12 cellular contexts compared by ENCODE assay signal in the genomic region with DNA sequence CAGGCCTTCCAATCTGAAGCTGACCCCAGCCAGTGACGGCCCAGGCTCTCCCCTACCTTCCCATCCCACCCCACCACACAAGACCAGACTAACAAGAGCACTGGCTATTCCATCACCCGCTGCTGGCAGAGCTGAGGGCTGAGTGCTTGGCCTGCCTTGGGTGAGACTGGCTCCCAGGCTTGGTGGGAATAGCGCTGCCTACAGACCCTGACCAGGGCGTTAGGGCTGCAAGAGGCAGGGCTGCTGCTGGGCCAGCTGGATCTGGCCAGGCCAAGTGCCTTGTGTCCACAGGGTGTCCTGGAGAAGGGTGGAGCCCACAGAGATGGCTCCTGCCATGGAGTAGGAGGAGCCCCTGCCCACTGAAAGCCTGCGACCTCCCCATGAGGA. TPM values are rescaled to one million over a fixed set of nuclear protein-coding genes. Genes with fewer than 3 reads are reported as not detected.
DNase-seq lines count a peak whose midpoint lies in the region; ATAC-seq and TF ChIP-seq lines count a peak whose summit lies in the region.
"Had no signal": no experiment of that assay in that cellular context is flagged by ENCODE, and none has a peak within 500 bp of the region (broad histone marks: within the 10 kb centered on the region; RNA-seq: fewer than 3 reads in every experiment).

No MANE protein-coding gene starts in this region.

- TF ChIP-seq EP300 in sigmoid colon (IDR thresholded peaks at IDR 0.05): no peak

- intact Hi-C loops in sigmoid colon (cut with DNase I): no loop called here

- TF ChIP-seq POLR2A in sigmoid colon (IDR thresholded peaks at IDR 0.05): no peak

- H4K20me1 ChIP-seq in BLaER1 treated with 17β-estradiol and CSF1 and Interleukin-3, amounts not matched to agents 10 nM and 100 nM: 0 out of 22 replicates have a peak, but pooled peaks cover 0 to 5% (median 0%) of the 10 kb centered on the region in 11 experiments

- peak overlapping the region in 9 of 11 experiments; percentile 16 to 69 (median 57); a peak in 15 of 22 replicates for H3K27ac ChIP-seq in BLaER1 treated with 17β-estradiol and CSF1 and Interleukin-3, amounts not matched to agents 10 nM and 100 nM
- peak overlapping the region; percentile 73 to 90 (median 84) for H3K27ac ChIP-seq in sigmoid colon

- H3K4me1 ChIP-seq in BLaER1 treated with 17β-estradiol and CSF1 and Interleukin-3, amounts not matched to agents 10 nM and 100 nM: peaks cover 28 to 34% (median 29%) of the 10 kb centered on the region in 10 experiments
- peaks cover 0 to 41% (median 22%) of the 10 kb centered on the region in 4 donors for H3K4me1 ChIP-seq in sigmoid colon

- H3K9me3 ChIP-seq in BLaER1 treated with 17β-estradiol and CSF1 and Interleukin-3, amounts not matched to agents 10 nM and 100 nM (replicated peaks in 1 of 11): no peaks in the 10 kb centered on the region
- no peaks in the 10 kb centered on the region for H3K9me3 ChIP-seq in sigmoid colon
- H3K9me3 ChIP-seq: BE2C had no signal

- peak overlapping the region in 6 of 11 experiments; percentile 29 to 44 (median 40); a peak in 7 of 22 replicates for H3K9ac ChIP-seq in BLaER1 treated with 17β-estradiol and CSF1 and Interleukin-3, amounts not matched to agents 10 nM and 100 nM

- H3K36me3 ChIP-seq in BLaER1 treated with 17β-estradiol and CSF1 and Interleukin-3, amounts not matched to agents 10 nM and 100 nM: no peaks in the 10 kb centered on the region
- H3K36me3 ChIP-seq in sigmoid colon: no peaks in the 10 kb centered on the region
- H3K36me3 ChIP-seq: BE2C had no signal

- DNase-seq in sigmoid colon (peak; percentile 61), NCI-H1694 treated with DMSO at 0.1 percent for 48 hours (lab: John Stamatoyannopoulos, UW) (no peak)
- DNase-seq in activated CD4-positive, alpha-beta T cell treated with anti-CD3 and anti-CD28 coated beads for 48 hours: no peak
- DNase-seq: activated T-cell treated with anti-CD3 and anti-CD28 coated beads, Interleukin-2, amount 50 U/mL, for 72 hours; BE2C; NCI-H1105 had no signal

- H3K4me2 ChIP-seq in BLaER1 treated with 17β-estradiol and CSF1 and Interleukin-3, amounts not matched to agents 10 nM and 100 nM: peak overlapping the region; percentile 75 to 94 (median 86)

- WGBS in sigmoid colon, 2 donors: 87 to 94% methylated on average over 5 of the region's 5 CpGs

- ATAC-seq in HG03342 (IDR thresholded peaks at IDR 0.05; ENCODE audit: unreplicated experiment) (peak; percentile 35), esophagus mucosa (peak; percentile 31), GM21786 (IDR thresholded peaks at IDR 0.05; ENCODE audit: unreplicated experiment) (no peak), GM18511 (IDR thresholded peaks at IDR 0.05; ENCODE audit: unreplicated experiment) (no peak)

- peaks cover 0 to 35% (median 0%) of the 10 kb centered on the region in 11 experiments; a peak in 3 of 22 replicates for H3K27me3 ChIP-seq in BLaER1 treated with 17β-estradiol and CSF1 and Interleukin-3, amounts not matched to agents 10 nM and 100 nM
- no peaks in the 10 kb centered on the region for H3K27me3 ChIP-seq in sigmoid colon
- H3K27me3 ChIP-seq: BE2C had no signal

- no peak for TF ChIP-seq CTCF in sigmoid colon (IDR thresholded peaks at IDR 0.05)

- peak overlapping the region in 2 of 10 experiments; percentile 22 to 39; a peak in 3 of 20 replicates for H3K4me3 ChIP-seq in BLaER1 treated with 17β-estradiol and CSF1 and Interleukin-3, amounts not matched to agents 10 nM and 100 nM
- no peak overlapping the region for H3K4me3 ChIP-seq in sigmoid colon

RNA-seq across cellular contexts. Expression of a gene that starts 31.6 kb away (rescaled TPM):
- total RNA-seq in esophagus mucosa (2.1 TPM), sigmoid colon (100 to 1,000 TPM in 1 of 4 donors, 10 to 100 TPM in 3; 50.5 to 112 (median 78.8) TPM)
- polyA plus RNA-seq in sigmoid colon: 10 to 100 TPM in 1 of 3 donors, 1 to 10 TPM in 1, under 1 TPM in 1; 0.69 to 14.7 (median 9.6) TPM
- total RNA-seq: activated T-cell treated with anti-CD3 and anti-CD28 coated beads, Interleukin-2, amount 50 U/mL, for 72 hours; T-helper 2 cell treated with Interferon-gamma antibody and Interleukin-4, amounts not matched to agents 100 ng/mL and 5 ng/mL, for 36 hours had no signal

Comparison
In these comparisons a context has a peak if more than half of its experiments do, and no peak if none do; other contexts are left out.
1. ATAC-seq: peak in HG03342 (single experiment) and esophagus mucosa (single experiment); none in GM21786 (single experiment) and GM18511 (single experiment).
2. RNA of a gene that starts 31.6 kb away (total RNA-seq): 50.5 to 112 TPM in sigmoid colon; 2.1 TPM in esophagus mucosa (single experiment); every median in the first group is over 10 times any median in the second.